ENCODE assay signal across 29 cellular contexts in genomic region chr15:85997618-85998017, GRCh38.
"Had no signal": no experiment of that assay in that cellular context is flagged by ENCODE, and none has a peak within 500 bp of the region (broad histone marks: within the 10 kb centered on the region; RNA-seq: fewer than 3 reads in every experiment).

No MANE protein-coding gene starts in this region.

- H3K4me3 ChIP-seq: ascending aorta, breast epithelium, cardiac muscle cell, coronary artery, dorsolateral prefrontal cortex, heart left ventricle had no signal

- H3K9me3 Mint-ChIP-seq: activated CD4-positive, alpha-beta memory T cell treated with anti-CD3 and anti-CD28 coated beads, Interleukin-2, amount 10 ng/mL, durations not matched to agents 7 days and 5 days; activated naive CD4-positive, alpha-beta T cell treated with anti-CD3 and anti-CD28 coated beads, Interleukin-2, amount 10 ng/mL, durations not matched to agents 7 days and 5 days; activated naive CD8-positive, alpha-beta T cell treated with anti-CD3 and anti-CD28 coated beads, Interleukin-2, amount 10 ng/mL, durations not matched to agents 7 days and 5 days; T-helper 2 cell treated with Interferon-gamma antibody and Interleukin-4, amounts not matched to agents 5 μg/mL and 100 μg/mL, for 36 hours had no signal

- H3K27ac ChIP-seq: ascending aorta, breast epithelium, cardiac muscle cell, coronary artery, dorsolateral prefrontal cortex, heart left ventricle had no signal

- H3K27ac Mint-ChIP-seq: activated CD4-positive, alpha-beta memory T cell treated with anti-CD3 and anti-CD28 coated beads, Interleukin-2, amount 10 ng/mL, durations not matched to agents 7 days and 5 days; activated CD4-positive, alpha-beta T cell treated with anti-CD3 and anti-CD28 coated beads, Interleukin-2, amount 10 ng/mL, durations not matched to agents 7 days and 5 days; activated naive CD4-positive, alpha-beta T cell treated with anti-CD3 and anti-CD28 coated beads, Interleukin-2, amount 10 ng/mL, durations not matched to agents 7 days and 5 days; activated naive CD4-positive, alpha-beta T cell treated with anti-CD3 and anti-CD28 coated beads, Interleukin-2, amount 50 U/mL, for 72 hours; activated naive CD8-positive, alpha-beta T cell treated with anti-CD3 and anti-CD28 coated beads, Interleukin-2, amount 10 ng/mL, durations not matched to agents 7 days and 5 days; activated T-cell treated with anti-CD3 and anti-CD28 coated beads, Interleukin-2, amount 50 U/mL, for 24 hours; activated T-cell treated with anti-CD3 and anti-CD28 coated beads, Interleukin-2, amount 50 U/mL, for 72 hours; dendritic cell treated with granulocyte-macrophage colony-stimulating factor and Interleukin-4, amounts not matched to agents 40 ng/mL and 50 ng/mL, for 4 days; endodermal cell; T-helper 17 cell; T-helper 2 cell treated with Interferon-gamma antibody and Interleukin-4, amounts not matched to agents 5 μg/mL and 100 μg/mL, for 36 hours had no signal

- DNase-seq: activated CD4-positive, alpha-beta memory T cell treated with anti-CD3 and anti-CD28 coated beads, Interleukin-2, amount 10 ng/mL, durations not matched to agents 7 days and 5 days; activated CD4-positive, alpha-beta T cell treated with anti-CD3 and anti-CD28 coated beads for 1 hour; activated CD4-positive, alpha-beta T cell treated with anti-CD3 and anti-CD28 coated beads for 4 hours; activated CD4-positive, alpha-beta T cell treated with anti-CD3 and anti-CD28 coated beads, Interleukin-2, amount 10 ng/mL, durations not matched to agents 7 days and 5 days; activated CD4-positive, alpha-beta T cell treated with anti-CD3 and anti-CD28 coated beads, Interleukin-2, amount 50 U/mL, for 4 hours; activated CD4-positive, CD25-positive, alpha-beta regulatory T cell; activated CD8-positive, alpha-beta memory T cell treated with anti-CD3 and anti-CD28 coated beads, Interleukin-2, amount 50 U/mL, for 48 hours; activated gamma-delta T cell; activated naive CD4-positive, alpha-beta T cell; activated naive CD4-positive, alpha-beta T cell treated with anti-CD3 and anti-CD28 coated beads, Interleukin-2, amount 10 ng/mL, durations not matched to agents 7 days and 5 days; activated naive CD8-positive, alpha-beta T cell treated with anti-CD3 and anti-CD28 coated beads, Interleukin-2, amount 10 ng/mL, durations not matched to agents 7 days and 5 days; activated T-cell treated with anti-CD3 and anti-CD28 coated beads for 4 hours; activated T-cell treated with anti-CD3 and anti-CD28 coated beads, Interleukin-2, amount 50 U/mL, for 24 hours; activated T-cell treated with anti-CD3 and anti-CD28 coated beads, Interleukin-2, amount 50 U/mL, for 72 hours; central memory CD4-positive, alpha-beta T cell; dorsolateral prefrontal cortex; effector memory CD4-positive, alpha-beta T cell; endodermal cell; foreskin fibroblast; heart left ventricle; T-helper 17 cell had no signal

- H3K4me1 Mint-ChIP-seq: activated CD4-positive, alpha-beta memory T cell treated with anti-CD3 and anti-CD28 coated beads, Interleukin-2, amount 10 ng/mL, durations not matched to agents 7 days and 5 days; activated CD4-positive, alpha-beta T cell treated with anti-CD3 and anti-CD28 coated beads, Interleukin-2, amount 10 ng/mL, durations not matched to agents 7 days and 5 days; activated naive CD4-positive, alpha-beta T cell treated with anti-CD3 and anti-CD28 coated beads, Interleukin-2, amount 10 ng/mL, durations not matched to agents 7 days and 5 days; activated naive CD8-positive, alpha-beta T cell treated with anti-CD3 and anti-CD28 coated beads, Interleukin-2, amount 10 ng/mL, durations not matched to agents 7 days and 5 days; endodermal cell; T-helper 17 cell had no signal

- H3K36me3 Mint-ChIP-seq: activated naive CD4-positive, alpha-beta T cell treated with anti-CD3 and anti-CD28 coated beads, Interleukin-2, amount 10 ng/mL, durations not matched to agents 7 days and 5 days; activated naive CD4-positive, alpha-beta T cell treated with anti-CD3 and anti-CD28 coated beads, Interleukin-2, amount 50 U/mL, for 72 hours; activated naive CD8-positive, alpha-beta T cell treated with anti-CD3 and anti-CD28 coated beads, Interleukin-2, amount 10 ng/mL, durations not matched to agents 7 days and 5 days; brain had no signal

- H3K27me3 Mint-ChIP-seq: activated CD4-positive, alpha-beta memory T cell treated with anti-CD3 and anti-CD28 coated beads, Interleukin-2, amount 10 ng/mL, durations not matched to agents 7 days and 5 days; activated naive CD4-positive, alpha-beta T cell treated with anti-CD3 and anti-CD28 coated beads, Interleukin-2, amount 10 ng/mL, durations not matched to agents 7 days and 5 days; dendritic cell treated with granulocyte-macrophage colony-stimulating factor and Interleukin-4, amounts not matched to agents 40 ng/mL and 50 ng/mL, for 4 days had no signal

- H3K36me3 ChIP-seq: ascending aorta, breast epithelium, cardiac muscle cell, heart left ventricle had no signal

- H3K4me3 Mint-ChIP-seq: activated CD4-positive, alpha-beta memory T cell treated with anti-CD3 and anti-CD28 coated beads, Interleukin-2, amount 10 ng/mL, durations not matched to agents 7 days and 5 days; activated CD4-positive, alpha-beta T cell treated with anti-CD3 and anti-CD28 coated beads, Interleukin-2, amount 10 ng/mL, durations not matched to agents 7 days and 5 days; activated naive CD4-positive, alpha-beta T cell treated with anti-CD3 and anti-CD28 coated beads, Interleukin-2, amount 10 ng/mL, durations not matched to agents 7 days and 5 days; activated naive CD8-positive, alpha-beta T cell treated with anti-CD3 and anti-CD28 coated beads, Interleukin-2, amount 10 ng/mL, durations not matched to agents 7 days and 5 days; activated T-cell treated with anti-CD3 and anti-CD28 coated beads, Interleukin-2, amount 50 U/mL, for 24 hours; activated T-cell treated with anti-CD3 and anti-CD28 coated beads, Interleukin-2, amount 50 U/mL, for 72 hours; brain; dendritic cell treated with granulocyte-macrophage colony-stimulating factor and Interleukin-4, amounts not matched to agents 40 ng/mL and 50 ng/mL, for 4 days; endodermal cell; T-helper 17 cell; T-helper 2 cell treated with Interferon-gamma antibody and Interleukin-4, amounts not matched to agents 5 μg/mL and 100 μg/mL, for 36 hours had no signal

- H3K4me1 ChIP-seq: ascending aorta, breast epithelium, heart left ventricle had no signal

- H3K9me3 ChIP-seq: ascending aorta, breast epithelium had no signal
